ENCODE assay signal across 15 cellular contexts in genomic region chr2:54543736-54544396, GRCh38.
"Had no signal": no experiment of that assay in that cellular context is flagged by ENCODE, and none has a peak within 500 bp of the region (broad histone marks: within the 10 kb centered on the region; RNA-seq: fewer than 3 reads in every experiment).

No MANE protein-coding gene starts in this region.

- H3K9me3 Mint-ChIP-seq: activated CD4-positive, alpha-beta memory T cell treated with anti-CD3 and anti-CD28 coated beads, Interleukin-2, amount 10 ng/mL, durations not matched to agents 7 days and 5 days; activated naive CD8-positive, alpha-beta T cell treated with anti-CD3 and anti-CD28 coated beads for 36 hours; neural progenitor cell; stimulated activated naive CD8-positive, alpha-beta T cell treated with anti-CD3 and anti-CD28 coated beads, Interleukin-15, amount 100 ng/mL, for 72 hours had no signal

- H3K4me3 Mint-ChIP-seq: activated CD4-positive, alpha-beta memory T cell treated with anti-CD3 and anti-CD28 coated beads, Interleukin-2, amount 10 ng/mL, durations not matched to agents 7 days and 5 days; activated CD4-positive, alpha-beta T cell treated with anti-CD3 and anti-CD28 coated beads for 36 hours; activated naive CD8-positive, alpha-beta T cell treated with anti-CD3 and anti-CD28 coated beads for 36 hours; neural progenitor cell; stimulated activated naive CD8-positive, alpha-beta T cell treated with anti-CD3 and anti-CD28 coated beads, Interleukin-15, amount 100 ng/mL, for 72 hours had no signal

- H3K27me3 Mint-ChIP-seq: activated CD4-positive, alpha-beta T cell treated with anti-CD3 and anti-CD28 coated beads for 36 hours; activated naive CD8-positive, alpha-beta T cell treated with anti-CD3 and anti-CD28 coated beads for 36 hours; stimulated activated naive CD8-positive, alpha-beta T cell treated with anti-CD3 and anti-CD28 coated beads, Interleukin-15, amount 100 ng/mL, for 72 hours had no signal

- H3K27ac ChIP-seq: neural progenitor cell, VCaP had no signal

- DNase-seq: activated CD4-positive, alpha-beta memory T cell treated with anti-CD3 and anti-CD28 coated beads, Interleukin-2, amount 10 ng/mL, durations not matched to agents 7 days and 5 days; activated CD4-positive, alpha-beta T cell treated with anti-CD3 and anti-CD28 coated beads for 36 hours; activated gamma-delta T cell treated with Interleukin-2 at 50 U/mL for 16 hours; activated naive CD8-positive, alpha-beta T cell treated with anti-CD3 and anti-CD28 coated beads for 36 hours; activated T-cell treated with anti-CD3 and anti-CD28 coated beads, Interleukin-2, amount 50 U/mL, for 48 hours; dermis blood vessel endothelial cell; erythroblast; left cardiac atrium; mesenchymal stem cell; pancreas; stimulated activated CD4-positive, alpha-beta T cell treated with anti-CD3 and anti-CD28 coated beads, Interleukin-4, amount 100 ng/mL, for 1 hour; stimulated activated naive CD8-positive, alpha-beta T cell treated with anti-CD3 and anti-CD28 coated beads, Interleukin-15, amount 100 ng/mL, for 72 hours; T1000 had no signal

- H3K4me3 ChIP-seq: neural progenitor cell, pancreas had no signal

- H3K4me1 ChIP-seq: neural progenitor cell had no signal

- H3K36me3 ChIP-seq: neural progenitor cell, pancreas had no signal

- H3K9me3 ChIP-seq: pancreas had no signal

- H3K36me3 Mint-ChIP-seq: activated naive CD8-positive, alpha-beta T cell treated with anti-CD3 and anti-CD28 coated beads for 36 hours; neural progenitor cell had no signal

- H3K27me3 ChIP-seq: neural progenitor cell, pancreas had no signal

- H3K27ac Mint-ChIP-seq: activated CD4-positive, alpha-beta memory T cell treated with anti-CD3 and anti-CD28 coated beads, Interleukin-2, amount 10 ng/mL, durations not matched to agents 7 days and 5 days; activated CD4-positive, alpha-beta T cell treated with anti-CD3 and anti-CD28 coated beads for 36 hours; activated naive CD8-positive, alpha-beta T cell treated with anti-CD3 and anti-CD28 coated beads for 36 hours; neural progenitor cell; stimulated activated naive CD8-positive, alpha-beta T cell treated with anti-CD3 and anti-CD28 coated beads, Interleukin-15, amount 100 ng/mL, for 72 hours had no signal

- ATAC-seq: activated CD4-positive, alpha-beta T cell treated with anti-CD3 and anti-CD28 coated beads for 36 hours; left cardiac atrium; pancreas; stimulated activated naive CD8-positive, alpha-beta T cell treated with anti-CD3 and anti-CD28 coated beads, Interleukin-15, amount 100 ng/mL, for 72 hours had no signal
